Comparison of ENCODE assay signal across 33 cellular contexts in genomic region chr1:46575300-46575699, GRCh38. TPM values are rescaled to one million over a fixed set of nuclear protein-coding genes. Genes with fewer than 3 reads are reported as not detected.
DNase-seq lines count a peak whose midpoint lies in the region; ATAC-seq, FAIRE-seq and TF ChIP-seq lines count a peak whose summit lies in the region.
"Had no signal": no experiment of that assay in that cellular context is flagged by ENCODE, and none has a peak within 500 bp of the region (broad histone marks: within the 10 kb centered on the region; RNA-seq: fewer than 3 reads in every experiment).

No MANE protein-coding gene starts in this region.

- FAIRE-seq in pancreas (lab: Jason Lieb, UNC), result no peak
- FAIRE-seq: small intestine had no signal

- no peaks in the 10 kb centered on the region for H3K27me3 Mint-ChIP-seq in WTC11 (ENCODE audit: low read depth)
- peaks cover 0 to 2% (median 0%) of the 10 kb centered on the region in 3 donors for H3K27me3 Mint-ChIP-seq in immature natural killer cell (ENCODE audit: low read depth in 3 of 3)
- H3K27me3 Mint-ChIP-seq: activated CD4-positive, alpha-beta T cell treated with anti-CD3 and anti-CD28 coated beads, Interleukin-2, amount 10 ng/mL, durations not matched to agents 24 days and 14 days; brain had no signal

- ATAC-seq in WTC11 (peak; percentile 44), pancreas (peak in 3 of 4 donors; percentile 38 to 73 (median 43)), omental fat pad (ENCODE audit: low FRiP score) (no peak), GM21717 (IDR thresholded peaks at IDR 0.05; ENCODE audit: unreplicated experiment) (no peak)
- ATAC-seq: activated T-cell treated with anti-CD3 and anti-CD28 coated beads, Interleukin-2, amount 50 U/mL, for 4 hours; foreskin keratinocyte; heart right ventricle; left colon; SK-N-SH treated with all-trans-retinoic acid at 6 μM for 48 hours had no signal

- peaks cover 4% of the 10 kb centered on the region; the same call in 1 of the 2 replicates for H3K4me1 ChIP-seq in HEK293 (ENCODE audit: control insufficient read depth, insufficient read depth, low read length)
- H3K4me1 ChIP-seq in pancreas, result peaks cover 0 to 4% (median 0%) of the 10 kb centered on the region in 3 donors
- H3K4me1 ChIP-seq: adrenal gland, foreskin keratinocyte had no signal

- no peak overlapping the region for H3K27ac ChIP-seq in HEK293 (ENCODE audit: extremely low read depth, low read depth, low read length)
- peak overlapping the region in 1 of 4 donors; percentile 17 for H3K27ac ChIP-seq in pancreas
- H3K27ac ChIP-seq: adrenal gland; BLaER1 treated with 17β-estradiol and CSF1 and Interleukin-3, amounts not matched to agents 10 nM and 100 nM; foreskin keratinocyte; heart right ventricle; KMS-11 had no signal

- H3K27ac Mint-ChIP-seq in WTC11 (peak overlapping the region; percentile 33; the same call in 1 of the 2 replicates), immature natural killer cell (no peak overlapping the region)
- H3K27ac Mint-ChIP-seq: activated CD4-positive, alpha-beta T cell treated with anti-CD3 and anti-CD28 coated beads, Interleukin-2, amount 10 ng/mL, durations not matched to agents 24 days and 14 days; HFFc6 had no signal

- DNase-seq in NCI-H146 treated with DMSO at 0.1 percent for 48 hours (lab: John Stamatoyannopoulos, UW; ENCODE audit: unreplicated experiment) (peak; percentile 22), WTC11 (ENCODE audit: low spot score) (no peak), pancreas (no peak), immature natural killer cell (no peak), omental fat pad (ENCODE audit: low spot score) (no peak)
- DNase-seq: activated CD4-positive, alpha-beta T cell treated with anti-CD3 and anti-CD28 coated beads, Interleukin-2, amount 10 ng/mL, durations not matched to agents 24 days and 14 days; activated T-cell treated with anti-CD3 and anti-CD28 coated beads, Interleukin-2, amount 50 U/mL, for 4 hours; adrenal gland; COR-L47; effector CD4-positive, alpha-beta T cell; erythroblast; foreskin keratinocyte; heart right ventricle; HFFc6; left colon; mesendoderm; NCI-H1930; NCI-H524; nucleus accumbens; retina; small intestine; stimulated activated CD4-positive, alpha-beta T cell treated with anti-CD3 and anti-CD28 coated beads, Interleukin-2, amount 100 ng/mL, for 24 hours had no signal

- H3K36me3 Mint-ChIP-seq in WTC11 (peaks cover 3% of the 10 kb centered on the region; the same call in 1 of the 2 replicates), immature natural killer cell (peaks cover 13 to 45% (median 30%) of the 10 kb centered on the region in 3 donors)

- H3K9me3 ChIP-seq in HEK293 (ENCODE audit: control insufficient read depth, insufficient read depth, low read depth, low read length) (no peaks in the 10 kb centered on the region), pancreas (no peaks in the 10 kb centered on the region)
- H3K9me3 ChIP-seq: adrenal gland; BLaER1 treated with 17β-estradiol and CSF1 and Interleukin-3, amounts not matched to agents 10 nM and 100 nM; heart right ventricle had no signal

- intact Hi-C loops in pancreas (cut with DNase I), result no loop called here

- H3K4me3 Mint-ChIP-seq in WTC11 (no peak overlapping the region), immature natural killer cell (no peak overlapping the region)
- H3K4me3 Mint-ChIP-seq: activated CD4-positive, alpha-beta T cell treated with anti-CD3 and anti-CD28 coated beads, Interleukin-2, amount 10 ng/mL, durations not matched to agents 24 days and 14 days; activated T-cell treated with anti-CD3 and anti-CD28 coated beads, Interleukin-2, amount 50 U/mL, for 4 hours; HFFc6 had no signal

- POLR2A ChIA-PET in HEK293 (lab: Yijun Ruan, JAX), result interaction anchor here (1.2 kb wide), 1 partner anchor 15 kb away, joined by 3 read pairs; no protein-coding TSS in a partner anchor
- POLR2A ChIA-PET in WTC11 (lab: Charles Lee), result no interaction called here

- WGBS in pancreas, 2 donors, result 68 to 72% methylated on average over 12 of the region's 12 CpGs

- no peaks in the 10 kb centered on the region for H3K27me3 ChIP-seq in pancreas
- H3K27me3 ChIP-seq: adrenal gland; BLaER1 treated with 17β-estradiol and CSF1 and Interleukin-3, amounts not matched to agents 10 nM and 100 nM; foreskin keratinocyte; heart right ventricle had no signal

- TF ChIP-seq CTCF in HEK293 (tag by site-specific recombination; IDR thresholded peaks at IDR 0.05), result no peak
- no peak for TF ChIP-seq CTCF in WTC11 (IDR thresholded peaks at IDR 0.05)
- no peak for TF ChIP-seq CTCF in pancreas (IDR thresholded peaks at IDR 0.05)
- TF ChIP-seq CTCF in omental fat pad (IDR thresholded peaks at IDR 0.05), result no peak

- peaks cover 0 to 44% of the 10 kb centered on the region in 2 experiments; a peak in 1 of 3 replicates for H3K36me3 ChIP-seq in HEK293 (ENCODE audit: control insufficient read depth in 2 of 2, insufficient read depth in 1 of 2, low read length in 2 of 2)
- H3K36me3 ChIP-seq in pancreas, result peaks cover 0 to 42% (median 18%) of the 10 kb centered on the region in 3 donors

- H3K4me3 ChIP-seq in HEK293 (ENCODE audit: low read depth, low read length) (no peak overlapping the region), pancreas (no peak overlapping the region)
- H3K4me3 ChIP-seq: adrenal gland; BLaER1 treated with 17β-estradiol and CSF1 and Interleukin-3, amounts not matched to agents 10 nM and 100 nM; heart right ventricle had no signal

- CTCF ChIA-PET in HEK293 (lab: Yijun Ruan, JAX), result interaction anchor here (1.0 kb wide), 1 partner anchor 42 kb away, joined by 3 read pairs; no protein-coding TSS in a partner anchor
- CTCF ChIA-PET in WTC11 (lab: Charles Lee), result interaction anchor here (0.8 to 2.1 kb wide), 6 partner anchors 16 to 133 kb away, joined by 3 to 16 read pairs (median 4); partner anchors contain the start of gene MKNK1

- H3K9me3 Mint-ChIP-seq in WTC11, result no peaks in the 10 kb centered on the region
- H3K9me3 Mint-ChIP-seq in immature natural killer cell, result no peaks in the 10 kb centered on the region
- H3K9me3 Mint-ChIP-seq: activated CD4-positive, alpha-beta T cell treated with anti-CD3 and anti-CD28 coated beads, Interleukin-2, amount 10 ng/mL, durations not matched to agents 24 days and 14 days; activated T-cell treated with anti-CD3 and anti-CD28 coated beads, Interleukin-2, amount 50 U/mL, for 4 hours; brain; HFFc6 had no signal

- H3K4me1 Mint-ChIP-seq in WTC11 (peaks cover 17% of the 10 kb centered on the region), immature natural killer cell (peaks cover 3 to 6% of the 10 kb centered on the region in 2 donors)

TF ChIP-seq in HEK293, 187 proteins besides CTCF, POLR2A, EP300 and RAD21:
- TF ChIP-seq PRDM6 (tag by site-specific recombination; IDR thresholded peaks at IDR 0.05) (peak; percentile 60), ZNF324 (tag by site-specific recombination; IDR thresholded peaks at IDR 0.05) (no peak)

TF ChIP-seq in WTC11, 78 proteins besides CTCF, POLR2A, EP300 and RAD21 (continues in another document):
- TF ChIP-seq JAZF1 (CRISPR knock-in tag; IDR thresholded peaks at IDR 0.05) (no peak), TEAD1 (CRISPR knock-in tag; IDR thresholded peaks at IDR 0.05) (no peak), ATF6 (CRISPR knock-in tag; IDR thresholded peaks at IDR 0.05) (no peak), ZNF396 (CRISPR knock-in tag; IDR thresholded peaks at IDR 0.05; ENCODE audit: borderline replicate concordance) (no peak), MXD4 (CRISPR knock-in tag; IDR thresholded peaks at IDR 0.05; ENCODE audit: borderline replicate concordance) (no peak), ZNF281 (CRISPR knock-in tag; IDR thresholded peaks at IDR 0.05) (no peak)

RNA-seq across cellular contexts. Expression of gene KNCN, which starts 23.9 kb away (rescaled TPM):
- total RNA-seq in WTC11 (2021) (not detected in 3 replicates), pancreas (not detected), omental fat pad (not detected)
- polyA plus RNA-seq in pancreas (not detected), immature natural killer cell (not detected)
- total RNA-seq: activated CD4-positive, alpha-beta T cell treated with anti-CD3 and anti-CD28 coated beads, Interleukin-2, amount 10 ng/mL, durations not matched to agents 24 days and 14 days; activated T-cell treated with anti-CD3 and anti-CD28 coated beads, Interleukin-2, amount 50 U/mL, for 4 hours; adrenal gland; foreskin keratinocyte; heart right ventricle; HFFc6; HT-29; left colon; myocyte; OCI-LY7; T-helper 2 cell treated with Interferon-gamma antibody and Interleukin-4, amounts not matched to agents 100 ng/mL and 5 ng/mL, for 36 hours; urinary bladder had no signal
- polyA plus RNA-seq: foreskin keratinocyte, heart right ventricle, small intestine, urinary bladder had no signal

RNA-seq across cellular contexts. Expression of gene MKNK1, which starts 28.8 kb away (rescaled TPM):
- total RNA-seq in WTC11 (2021), result 17.5 to 18.6 TPM (median 18.0 TPM) in 3 replicates
- total RNA-seq in pancreas, result 100 to 1,000 TPM in 3 of 6 donors, 10 to 100 TPM in 3; 44.9 to 122 (median 92.1) TPM
- polyA plus RNA-seq in pancreas, result 100 to 1,000 TPM; 145 to 172 TPM
- polyA plus RNA-seq in immature natural killer cell, result 10 to 100 TPM; 23.2 to 35.7 (median 27.6) TPM
- total RNA-seq in omental fat pad, result 10 to 100 TPM; 46.1 to 81.2 (median 67.6) TPM

RNA-seq across cellular contexts. Expression of gene MOB3C, which starts 41.3 kb away (rescaled TPM):
- 3.1 to 4.0 TPM (median 3.4 TPM) in 3 replicates for total RNA-seq in WTC11 (2021)
- total RNA-seq in pancreas, result 10 to 100 TPM; 11.2 to 21.3 (median 14.4) TPM
- 10 to 100 TPM; 14.0 to 16.7 TPM for polyA plus RNA-seq in pancreas
- 10 to 100 TPM in 1 of 3 donors, 1 to 10 TPM in 2; 5.5 to 14.6 (median 6.8) TPM for polyA plus RNA-seq in immature natural killer cell
- total RNA-seq in omental fat pad, result 10 to 100 TPM; 24.7 to 30.0 (median 28.9) TPM

Comparison
In these comparisons a context has a peak if more than half of its experiments do, and no peak if none do; other contexts are left out.
1. ATAC-seq: peak in WTC11 (single experiment) and pancreas (3 of 4); none in omental fat pad (single experiment) and GM21717 (single experiment).